In genomic region chr14:75301666-75302325, GRCh38 we compare ENCODE assay signal across 1 cellular context.
A peak's percentile ranks its signal among the peaks of the same experiment; 100 is the strongest.
TF ChIP-seq lines count a peak whose summit lies in the region.

No MANE protein-coding gene starts in this region.

TF ChIP-seq in K562, 482 proteins besides CTCF, POLR2A, EP300 and RAD21 (continued from another document):
- TF ChIP-seq, protein P1, sequence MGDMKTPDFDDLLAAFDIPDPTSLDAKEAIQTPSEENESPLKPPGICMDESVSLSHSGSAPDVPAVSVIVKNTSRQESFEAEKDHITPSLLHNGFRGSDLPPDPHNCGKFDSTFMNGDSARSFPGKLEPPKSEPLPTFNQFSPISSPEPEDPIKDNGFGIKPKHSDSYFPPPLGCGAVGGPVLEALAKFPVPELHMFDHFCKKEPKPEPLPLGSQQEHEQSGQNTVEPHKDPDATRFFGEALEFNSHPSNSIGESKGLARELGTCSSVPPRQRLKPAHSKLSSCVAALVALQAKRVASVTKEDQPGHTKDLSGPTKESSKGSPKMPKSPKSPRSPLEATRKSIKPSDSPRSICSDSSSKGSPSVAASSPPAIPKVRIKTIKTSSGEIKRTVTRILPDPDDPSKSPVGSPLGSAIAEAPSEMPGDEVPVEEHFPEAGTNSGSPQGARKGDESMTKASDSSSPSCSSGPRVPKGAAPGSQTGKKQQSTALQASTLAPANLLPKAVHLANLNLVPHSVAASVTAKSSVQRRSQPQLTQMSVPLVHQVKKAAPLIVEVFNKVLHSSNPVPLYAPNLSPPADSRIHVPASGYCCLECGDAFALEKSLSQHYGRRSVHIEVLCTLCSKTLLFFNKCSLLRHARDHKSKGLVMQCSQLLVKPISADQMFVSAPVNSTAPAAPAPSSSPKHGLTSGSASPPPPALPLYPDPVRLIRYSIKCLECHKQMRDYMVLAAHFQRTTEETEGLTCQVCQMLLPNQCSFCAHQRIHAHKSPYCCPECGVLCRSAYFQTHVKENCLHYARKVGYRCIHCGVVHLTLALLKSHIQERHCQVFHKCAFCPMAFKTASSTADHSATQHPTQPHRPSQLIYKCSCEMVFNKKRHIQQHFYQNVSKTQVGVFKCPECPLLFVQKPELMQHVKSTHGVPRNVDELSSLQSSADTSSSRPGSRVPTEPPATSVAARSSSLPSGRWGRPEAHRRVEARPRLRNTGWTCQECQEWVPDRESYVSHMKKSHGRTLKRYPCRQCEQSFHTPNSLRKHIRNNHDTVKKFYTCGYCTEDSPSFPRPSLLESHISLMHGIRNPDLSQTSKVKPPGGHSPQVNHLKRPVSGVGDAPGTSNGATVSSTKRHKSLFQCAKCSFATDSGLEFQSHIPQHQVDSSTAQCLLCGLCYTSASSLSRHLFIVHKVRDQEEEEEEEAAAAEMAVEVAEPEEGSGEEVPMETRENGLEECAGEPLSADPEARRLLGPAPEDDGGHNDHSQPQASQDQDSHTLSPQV (IDR thresholded peaks at IDR 0.05), result peak; percentile 58
- no peak for TF ChIP-seq KAT7 (CRISPR knock-in tag; IDR thresholded peaks at IDR 0.05; ENCODE audit: borderline replicate concordance)
- no peak for TF ChIP-seq GATAD2B (IDR thresholded peaks at IDR 0.05; ENCODE audit: borderline replicate concordance)
- TF ChIP-seq FOSL1 (tag; conservative IDR thresholded peaks at IDR 0.05), result peak; percentile 49; the same call in 1 of the 2 replicates
- no peak for TF ChIP-seq NR3C1 (CRISPR knock-in tag; IDR thresholded peaks at IDR 0.05)
- TF ChIP-seq CHD1 (IDR thresholded peaks at IDR 0.05; ENCODE audit: low read length), result no peak
- TF ChIP-seq, protein P2, sequence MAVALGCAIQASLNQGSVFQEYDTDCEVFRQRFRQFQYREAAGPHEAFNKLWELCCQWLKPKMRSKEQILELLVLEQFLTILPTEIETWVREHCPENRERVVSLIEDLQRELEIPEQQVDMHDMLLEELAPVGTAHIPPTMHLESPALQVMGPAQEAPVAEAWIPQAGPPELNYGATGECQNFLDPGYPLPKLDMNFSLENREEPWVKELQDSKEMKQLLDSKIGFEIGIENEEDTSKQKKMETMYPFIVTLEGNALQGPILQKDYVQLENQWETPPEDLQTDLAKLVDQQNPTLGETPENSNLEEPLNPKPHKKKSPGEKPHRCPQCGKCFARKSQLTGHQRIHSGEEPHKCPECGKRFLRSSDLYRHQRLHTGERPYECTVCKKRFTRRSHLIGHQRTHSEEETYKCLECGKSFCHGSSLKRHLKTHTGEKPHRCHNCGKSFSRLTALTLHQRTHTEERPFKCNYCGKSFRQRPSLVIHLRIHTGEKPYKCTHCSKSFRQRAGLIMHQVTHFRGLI (CRISPR knock-in tag; IDR thresholded peaks at IDR 0.05), result no peak
- no peak for TF ChIP-seq PML (IDR thresholded peaks at IDR 0.05; ENCODE audit: low read length)
- TF ChIP-seq RFX7 (CRISPR knock-in tag; IDR thresholded peaks at IDR 0.05), result no peak
- TF ChIP-seq GABPB2 (CRISPR knock-in tag; conservative IDR thresholded peaks at IDR 0.05), result no peak
- TF ChIP-seq ZNF217 (CRISPR knock-in tag; IDR thresholded peaks at IDR 0.05), result no peak
- peak; percentile 26 for TF ChIP-seq BHLHE40 (IDR thresholded peaks at IDR 0.05; ENCODE audit: low read length)
- no peak for TF ChIP-seq SIN3A (IDR thresholded peaks at IDR 0.05; ENCODE audit: borderline replicate concordance in 2 of 2, control insufficient read depth in 1 of 2, low read depth in 2 of 2, low read length in 2 of 2)
- TF ChIP-seq EGR1 (conservative IDR thresholded peaks at IDR 0.05), result peak; percentile 96
- TF ChIP-seq CEBPG (CRISPR knock-in tag; IDR thresholded peaks at IDR 0.05), result peak; percentile 88
- peak; percentile 39 to 81; a peak in 3 of 4 replicates for TF ChIP-seq CEBPG (tag; conservative IDR thresholded peaks at IDR 0.05 in 1 of 2, IDR thresholded peaks at IDR 0.05 in 1 of 2)
- 0 out of 2 replicates have a peak, but pooled peaks have one; percentile 36 for TF ChIP-seq ATF7 (IDR thresholded peaks at IDR 0.05)
- no peak for TF ChIP-seq OTX1 (CRISPR knock-in tag; IDR thresholded peaks at IDR 0.05)
- peak; percentile 82; the same call in 1 of the 2 replicates for TF ChIP-seq RNF2 (IDR thresholded peaks at IDR 0.05)
- TF ChIP-seq PTTG1 (tag; IDR thresholded peaks at IDR 0.05; ENCODE audit: low read depth), result no peak
- TF ChIP-seq ETV6 (IDR thresholded peaks at IDR 0.05; ENCODE audit: borderline replicate concordance in 1 of 2, low read depth in 2 of 2, low read length in 1 of 2), result 0 out of 4 replicates have a peak, but pooled peaks of 1 of the 2 experiments have one; percentile 25
- TF ChIP-seq ETV6 (CRISPR knock-in tag; IDR thresholded peaks at IDR 0.05; ENCODE audit: borderline replicate concordance), result no peak
- TF ChIP-seq, protein P3, sequence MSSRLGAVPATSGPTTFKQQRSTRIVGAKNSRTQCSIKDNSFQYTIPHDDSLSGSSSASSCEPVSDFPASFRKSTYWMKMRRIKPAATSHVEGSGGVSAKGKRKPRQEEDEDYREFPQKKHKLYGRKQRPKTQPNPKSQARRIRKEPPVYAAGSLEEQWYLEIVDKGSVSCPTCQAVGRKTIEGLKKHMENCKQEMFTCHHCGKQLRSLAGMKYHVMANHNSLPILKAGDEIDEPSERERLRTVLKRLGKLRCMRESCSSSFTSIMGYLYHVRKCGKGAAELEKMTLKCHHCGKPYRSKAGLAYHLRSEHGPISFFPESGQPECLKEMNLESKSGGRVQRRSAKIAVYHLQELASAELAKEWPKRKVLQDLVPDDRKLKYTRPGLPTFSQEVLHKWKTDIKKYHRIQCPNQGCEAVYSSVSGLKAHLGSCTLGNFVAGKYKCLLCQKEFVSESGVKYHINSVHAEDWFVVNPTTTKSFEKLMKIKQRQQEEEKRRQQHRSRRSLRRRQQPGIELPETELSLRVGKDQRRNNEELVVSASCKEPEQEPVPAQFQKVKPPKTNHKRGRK (tag; IDR thresholded peaks at IDR 0.05), result no peak
- TF ChIP-seq CXXC5 (CRISPR knock-in tag; IDR thresholded peaks at IDR 0.05), result peak; percentile 22; the same call in 1 of the 2 replicates
- no peak for TF ChIP-seq NR1H2 (CRISPR knock-in tag; IDR thresholded peaks at IDR 0.05)
- no peak for TF ChIP-seq FOXM1 (IDR thresholded peaks at IDR 0.05; ENCODE audit: low read depth)
- no peak for TF ChIP-seq FOXM1 (CRISPR knock-in tag; IDR thresholded peaks at IDR 0.05; ENCODE audit: low read depth)
- peak; percentile 86; the same call in 1 of the 2 replicates for TF ChIP-seq LEF1 (IDR thresholded peaks at IDR 0.05)
- TF ChIP-seq TAF1 (IDR thresholded peaks at IDR 0.05; ENCODE audit: control insufficient read depth, extremely low read depth, insufficient read depth, low read length, severe bottlenecking), result peak; percentile 15
- no peak for TF ChIP-seq MEF2A (IDR thresholded peaks at IDR 0.05; ENCODE audit: control insufficient read depth, low read depth, low read length)
- no peak for TF ChIP-seq PCBP1 (IDR thresholded peaks at IDR 0.05; ENCODE audit: low read depth, low read length, poor library complexity, severe bottlenecking)
- TF ChIP-seq, protein P4, sequence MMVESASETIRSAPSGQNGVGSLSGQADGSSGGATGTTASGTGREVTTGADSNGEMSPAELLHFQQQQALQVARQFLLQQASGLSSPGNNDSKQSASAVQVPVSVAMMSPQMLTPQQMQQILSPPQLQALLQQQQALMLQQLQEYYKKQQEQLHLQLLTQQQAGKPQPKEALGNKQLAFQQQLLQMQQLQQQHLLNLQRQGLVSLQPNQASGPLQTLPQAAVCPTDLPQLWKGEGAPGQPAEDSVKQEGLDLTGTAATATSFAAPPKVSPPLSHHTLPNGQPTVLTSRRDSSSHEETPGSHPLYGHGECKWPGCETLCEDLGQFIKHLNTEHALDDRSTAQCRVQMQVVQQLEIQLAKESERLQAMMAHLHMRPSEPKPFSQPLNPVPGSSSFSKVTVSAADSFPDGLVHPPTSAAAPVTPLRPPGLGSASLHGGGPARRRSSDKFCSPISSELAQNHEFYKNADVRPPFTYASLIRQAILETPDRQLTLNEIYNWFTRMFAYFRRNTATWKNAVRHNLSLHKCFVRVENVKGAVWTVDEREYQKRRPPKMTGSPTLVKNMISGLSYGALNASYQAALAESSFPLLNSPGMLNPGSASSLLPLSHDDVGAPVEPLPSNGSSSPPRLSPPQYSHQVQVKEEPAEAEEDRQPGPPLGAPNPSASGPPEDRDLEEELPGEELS (CRISPR knock-in tag; IDR thresholded peaks at IDR 0.05; ENCODE audit: borderline replicate concordance), result no peak
- no peak for TF ChIP-seq ZFP36 (IDR thresholded peaks at IDR 0.05; ENCODE audit: low read depth, low read length, partially characterized antibody)
- peak in 1 of 2 experiments; percentile 58; a peak in 1 of 4 replicates for TF ChIP-seq HDAC1 (IDR thresholded peaks at IDR 0.05)
- no peak for TF ChIP-seq FOXJ3 (CRISPR knock-in tag; IDR thresholded peaks at IDR 0.05)
- TF ChIP-seq TBL1XR1 (IDR thresholded peaks at IDR 0.05; ENCODE audit: low read length in 2 of 2), result 0 out of 4 replicates have a peak, but pooled peaks of 1 of the 2 experiments have one; percentile 28
- TF ChIP-seq ESRRA (IDR thresholded peaks at IDR 0.05; ENCODE audit: borderline replicate concordance, low read depth), result peak; percentile 44; the same call in 1 of the 2 replicates
- peak; percentile 37; the same call in 1 of the 2 replicates for TF ChIP-seq NCOR1 (IDR thresholded peaks at IDR 0.05)
- 0 out of 2 replicates have a peak, but pooled peaks have one; percentile 6 for TF ChIP-seq TEAD4 (IDR thresholded peaks at IDR 0.05; ENCODE audit: low read length)
- TF ChIP-seq TEAD4 (CRISPR knock-in tag; IDR thresholded peaks at IDR 0.05; ENCODE audit: borderline replicate concordance), result no peak
- TF ChIP-seq MED1 (CRISPR knock-in tag; IDR thresholded peaks at IDR 0.05; ENCODE audit: borderline replicate concordance), result no peak
- TF ChIP-seq RBFOX2 (IDR thresholded peaks at IDR 0.05; ENCODE audit: low read depth, low read length), result peak; percentile 61
- TF ChIP-seq CBX5 (IDR thresholded peaks at IDR 0.05; ENCODE audit: borderline replicate concordance, low read depth), result no peak
- TF ChIP-seq EHMT2 (IDR thresholded peaks at IDR 0.05), result peak; percentile 26; the same call in 1 of the 2 replicates
- peak; percentile 36 for TF ChIP-seq TCF3 (CRISPR knock-in tag; IDR thresholded peaks at IDR 0.05)
- TF ChIP-seq JUND (IDR thresholded peaks at IDR 0.05; ENCODE audit: borderline replicate concordance, low read depth, low read length), result peak; percentile 38; the same call in 1 of the 2 replicates
- no peak for TF ChIP-seq JUND (tag; IDR thresholded peaks at IDR 0.05; ENCODE audit: borderline replicate concordance, low read depth, low read length)
- TF ChIP-seq BCOR (IDR thresholded peaks at IDR 0.05), result peak; percentile 76; the same call in 1 of the 2 replicates
- TF ChIP-seq MTA3 (IDR thresholded peaks at IDR 0.05; ENCODE audit: borderline replicate concordance), result no peak
TF ChIP-seq in K562: peak in this region for 62.
